In the genomic region with DNA sequence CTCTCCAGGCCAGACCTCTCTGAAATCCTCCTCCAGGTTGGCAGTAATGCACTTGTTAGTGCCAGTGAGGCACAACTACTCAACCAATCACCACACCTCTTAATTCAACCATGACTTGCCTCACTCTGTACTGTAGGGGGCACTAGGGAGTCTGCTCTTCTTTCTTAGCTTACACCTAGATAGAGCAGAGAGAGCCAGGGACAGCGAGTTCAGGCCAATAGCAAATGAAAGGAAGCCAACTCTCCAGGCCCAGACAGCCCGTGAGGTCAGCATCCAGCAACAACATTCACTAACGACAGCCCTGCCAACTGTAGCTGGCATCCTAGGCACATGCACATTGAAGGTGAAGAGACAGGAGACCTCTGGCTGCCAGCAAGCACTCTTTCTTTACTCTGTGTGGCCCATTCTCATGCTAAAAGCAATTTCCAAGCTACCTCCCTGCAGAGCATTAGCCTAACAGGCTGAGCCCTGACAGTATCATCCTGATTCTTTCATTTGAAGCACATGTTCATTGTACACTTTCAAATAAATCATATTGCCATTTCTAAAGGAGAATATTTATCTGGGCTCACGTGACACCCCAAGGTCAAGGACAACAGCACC, we compare ENCODE assay signal across 8 cellular contexts.
DNase-seq lines count a peak whose midpoint lies in the region; ATAC-seq, FAIRE-seq and TF ChIP-seq lines count a peak whose summit lies in the region.

No MANE protein-coding gene starts in this region.

- no peak overlapping the region for H3K56ac ChIP-seq in H1 (replicated peaks; ENCODE audit: insufficient read length, low read depth, low read length)

- BruUV-seq in A673 (replicated peaks; lab: Mats Ljungman, UMichigan), result no TSS peak

- H4K8ac ChIP-seq in H1 (ENCODE audit: extremely low read depth, insufficient read depth, low read length), result no peak overlapping the region

- H2BK5ac ChIP-seq in H1 (ENCODE audit: low read depth, low read length), result no peak overlapping the region

- H2BK12ac ChIP-seq in H1 (ENCODE audit: low read depth, low read length), result no peak overlapping the region; the same call in 1 of the 2 replicates

- no peak for TF ChIP-seq POLR2A in H1 (IDR thresholded peaks at IDR 0.05; ENCODE audit: control extremely low read depth in 1 of 2, low read depth in 2 of 2, low read length in 2 of 2)

- H2AFZ ChIP-seq in H1 (ENCODE audit: low read length), result peak overlapping the region; percentile 90; the same call in 1 of the 2 replicates

- no peak overlapping the region for H4K5ac ChIP-seq in H1 (ENCODE audit: insufficient read length, low read depth, low read length)

- H3K14ac ChIP-seq in H1 (ENCODE audit: insufficient read length), result no peak overlapping the region

- no peaks in the 10 kb centered on the region for H3K79me2 ChIP-seq in H1 (ENCODE audit: control insufficient read depth in 1 of 2, insufficient read depth in 2 of 2, low read length in 2 of 2)

- H3K9me3 ChIP-seq in A673 (ENCODE audit: low read depth, low read length, poor library complexity, severe bottlenecking) (no peaks in the 10 kb centered on the region), H1 (ENCODE audit: insufficient read depth in 2 of 2, low read depth in 1 of 2, low read length in 1 of 2) (peaks cover 3% of the 10 kb centered on the region in 2 experiments; a peak in 1 of 4 replicates)

- no peak overlapping the region for H3K9ac ChIP-seq in H1 (replicated peaks in 1 of 4; ENCODE audit: extremely low read depth in 1 of 4, low read depth in 3 of 4, low read length in 3 of 4)

- no peak overlapping the region for H2BK120ac ChIP-seq in H1 (replicated peaks; ENCODE audit: low read depth, low read length)

- peak; percentile 54 for TF ChIP-seq CTCF in A673 (conservative IDR thresholded peaks at IDR 0.05; ENCODE audit: low read depth, low read length)
- TF ChIP-seq CTCF in H1 (IDR thresholded peaks at IDR 0.05; ENCODE audit: control extremely low read depth in 1 of 3, insufficient read depth in 1 of 3, low read depth in 1 of 3, low read length in 3 of 3), result peak in 2 of 3 experiments; percentile 69 to 84; a peak in 3 of 4 replicates

- peak overlapping the region; percentile 47 to 60; a peak in 2 of 4 replicates for H3K4me2 ChIP-seq in H1 (ENCODE audit: insufficient read depth in 1 of 2, low read depth in 2 of 2, low read length in 2 of 2)

- H4K20me1 ChIP-seq in H1 (replicated peaks in 1 of 2; ENCODE audit: control insufficient read depth in 1 of 2, insufficient read depth in 2 of 2, low read length in 2 of 2), result no peaks in the 10 kb centered on the region

- no peak overlapping the region for H3K23ac ChIP-seq in H1 (ENCODE audit: insufficient read length)

- H2BK15ac ChIP-seq in H1 (ENCODE audit: low read length), result no peak overlapping the region

- POLR2A ChIA-PET in A673 (lab: Charles Lee; ENCODE audit: low non-redundant PET), result no interaction called here
- POLR2A ChIA-PET in H1 (lab: Charles Lee; ENCODE audit: partially characterized antibody), result no interaction called here

- H3K18ac ChIP-seq in H1 (ENCODE audit: extremely low read depth, low read length), result no peak overlapping the region

- no peak for FAIRE-seq in H1 (lab: Jason Lieb, UNC)

- no peak overlapping the region for H3K27ac ChIP-seq in A673 (ENCODE audit: low read depth, low read length, poor library complexity, severe bottlenecking)
- no peak overlapping the region for H3K27ac ChIP-seq in H1 (ENCODE audit: low read depth, low read length)

- no peaks in the 10 kb centered on the region for H3K79me1 ChIP-seq in H1 (ENCODE audit: low read depth, low read length)

- no peak for TF ChIP-seq EP300 in H1 (IDR thresholded peaks at IDR 0.05; ENCODE audit: borderline replicate concordance in 1 of 2, low read depth in 2 of 2, low read length in 2 of 2)

- CTCF ChIA-PET in A673 (lab: Charles Lee) (no interaction called here), H1 (lab: Charles Lee; ENCODE audit: partially characterized antibody) (interaction anchor here (0.6 to 2.1 kb wide), 21 partner anchors 12 to 1223 kb away, joined by 3 to 17 read pairs (median 4); no protein-coding TSS in a partner anchor)

- intact Hi-C loops in A673 (cut with micrococcal nuclease; ENCODE audit: unreplicated experiment), result no loop called here

- H3K23me2 ChIP-seq in H1 (ENCODE audit: low read depth, low read length), result no peaks in the 10 kb centered on the region

- no peaks in the 10 kb centered on the region for H3K27me3 ChIP-seq in A673 (replicated peaks; ENCODE audit: insufficient read depth, low read depth, low read length, poor library complexity)
- H3K27me3 ChIP-seq in H1 (replicated peaks in 1 of 4; ENCODE audit: control insufficient read depth in 3 of 4, extremely low read depth in 1 of 4, insufficient read depth in 3 of 4, low read length in 3 of 4), result no peaks in the 10 kb centered on the region

- H4K91ac ChIP-seq in H1 (replicated peaks; ENCODE audit: insufficient read length, low read length), result no peak overlapping the region

- WGBS in H1 (ENCODE audit: extremely low coverage in 1 of 2, insufficient coverage in 1 of 2, insufficient read length in 1 of 2, insufficient replicate concordance in 2 of 2, low coverage in 1 of 2, low lambda C conversion rate in 2 of 2, missing lambda C conversion rate in 1 of 2), 2 experiments, result 39% methylated on average over 4 of the region's 4 CpGs; no CpG with 5 or more reads in 1 of the 2 experiments

- no peak overlapping the region for H2AK5ac ChIP-seq in H1 (ENCODE audit: low read depth, low read length)

- H3K36me3 ChIP-seq in A673 (ENCODE audit: insufficient read depth, low read length, poor library complexity, severe bottlenecking) (no peaks in the 10 kb centered on the region), H1 (ENCODE audit: control insufficient read depth in 2 of 4, insufficient read depth in 4 of 4, low read length in 3 of 4) (no peaks in the 10 kb centered on the region)

- H3K4me3 ChIP-seq in A673 (ENCODE audit: low read depth, low read length, poor library complexity, severe bottlenecking) (no peak overlapping the region), H1 (ENCODE audit: extremely low read depth in 1 of 4, insufficient read depth in 2 of 4, low read depth in 3 of 4, low read length in 4 of 4) (no peak overlapping the region)
- no peak overlapping the region for H3K4me3 ChIP-seq in Jurkat, Clone E6-1 (ENCODE audit: low read length)

- peak; percentile 49 to 72 for TF ChIP-seq RAD21 in H1 (IDR thresholded peaks at IDR 0.05 in 1 of 2, conservative IDR thresholded peaks at IDR 0.05 in 1 of 2; ENCODE audit: low read depth in 2 of 2, low read length in 2 of 2)

- peak; percentile 41 for DNase-seq in A673 (ENCODE audit: low spot score)
- DNase-seq in GM19240 (ENCODE audit: insufficient read length, low spot score), result peak; percentile 11
- DNase-seq in Jurkat, Clone E6-1 (ENCODE audit: low read depth, low spot score), result peak; percentile 17
- peak in 1 of 2 experiments; percentile 63 for DNase-seq in H1 (ENCODE audit: low read depth in 1 of 2, low spot score in 2 of 2)
- no peak for DNase-seq in A172 (ENCODE audit: low spot score)

- no peaks in the 10 kb centered on the region for H3K4me1 ChIP-seq in A673 (ENCODE audit: insufficient read depth, low read length, poor library complexity, severe bottlenecking)
- peaks cover 2 to 10% (median 9%) of the 10 kb centered on the region in 4 experiments; a peak in 5 of 7 replicates for H3K4me1 ChIP-seq in H1 (replicated peaks in 1 of 4; ENCODE audit: control insufficient read depth in 3 of 4, insufficient read depth in 4 of 4, low read length in 3 of 4)

- ATAC-seq in GM19452 (IDR thresholded peaks at IDR 0.05; ENCODE audit: unreplicated experiment) (no peak), HG03460 (IDR thresholded peaks at IDR 0.05; ENCODE audit: unreplicated experiment) (no peak), HG03039 (IDR thresholded peaks at IDR 0.05; ENCODE audit: unreplicated experiment) (no peak)

- no peak overlapping the region for H3K4ac ChIP-seq in H1 (replicated peaks; ENCODE audit: insufficient read length, low read depth, low read length)

- H2BK20ac ChIP-seq in H1 (ENCODE audit: low read length), result 0 out of 2 replicates have a peak overlapping the region, but pooled peaks have one; percentile 67

TF ChIP-seq in H1, 55 proteins besides CTCF, POLR2A, EP300 and RAD21 (continues in another document):
- TF ChIP-seq SIN3A (conservative IDR thresholded peaks at IDR 0.05 in 1 of 2, IDR thresholded peaks at IDR 0.05 in 1 of 2; ENCODE audit: low read depth in 1 of 2, low read length in 2 of 2) (no peak), GABPA (IDR thresholded peaks at IDR 0.05; ENCODE audit: borderline replicate concordance, insufficient read depth, low read length) (no peak), KDM1A (IDR thresholded peaks at IDR 0.05; ENCODE audit: borderline replicate concordance, low read length) (no peak), TAF1 (IDR thresholded peaks at IDR 0.05; ENCODE audit: low read depth, low read length) (no peak), POU5F1 (IDR thresholded peaks at IDR 0.05; ENCODE audit: low read depth, low read length) (no peak), HDAC6 (IDR thresholded peaks at IDR 0.05; ENCODE audit: low read depth, low read length) (no peak), ZNF274 (IDR thresholded peaks at IDR 0.05; ENCODE audit: borderline replicate concordance, extremely low read depth, low read length) (no peak)
- TF ChIP-seq, protein P1, sequence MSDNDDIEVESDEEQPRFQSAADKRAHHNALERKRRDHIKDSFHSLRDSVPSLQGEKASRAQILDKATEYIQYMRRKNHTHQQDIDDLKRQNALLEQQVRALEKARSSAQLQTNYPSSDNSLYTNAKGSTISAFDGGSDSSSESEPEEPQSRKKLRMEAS (IDR thresholded peaks at IDR 0.05), result peak; percentile 41; the same call in 1 of the 2 replicates
- TF ChIP-seq, protein P2, sequence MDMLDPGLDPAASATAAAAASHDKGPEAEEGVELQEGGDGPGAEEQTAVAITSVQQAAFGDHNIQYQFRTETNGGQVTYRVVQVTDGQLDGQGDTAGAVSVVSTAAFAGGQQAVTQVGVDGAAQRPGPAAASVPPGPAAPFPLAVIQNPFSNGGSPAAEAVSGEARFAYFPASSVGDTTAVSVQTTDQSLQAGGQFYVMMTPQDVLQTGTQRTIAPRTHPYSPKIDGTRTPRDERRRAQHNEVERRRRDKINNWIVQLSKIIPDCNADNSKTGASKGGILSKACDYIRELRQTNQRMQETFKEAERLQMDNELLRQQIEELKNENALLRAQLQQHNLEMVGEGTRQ (IDR thresholded peaks at IDR 0.05; ENCODE audit: low read length), result no peak
- TF ChIP-seq, protein P3, sequence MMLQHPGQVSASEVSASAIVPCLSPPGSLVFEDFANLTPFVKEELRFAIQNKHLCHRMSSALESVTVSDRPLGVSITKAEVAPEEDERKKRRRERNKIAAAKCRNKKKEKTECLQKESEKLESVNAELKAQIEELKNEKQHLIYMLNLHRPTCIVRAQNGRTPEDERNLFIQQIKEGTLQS (IDR thresholded peaks at IDR 0.05; ENCODE audit: insufficient read depth, low read depth, low read length), result no peak
- TF ChIP-seq, protein P4, sequence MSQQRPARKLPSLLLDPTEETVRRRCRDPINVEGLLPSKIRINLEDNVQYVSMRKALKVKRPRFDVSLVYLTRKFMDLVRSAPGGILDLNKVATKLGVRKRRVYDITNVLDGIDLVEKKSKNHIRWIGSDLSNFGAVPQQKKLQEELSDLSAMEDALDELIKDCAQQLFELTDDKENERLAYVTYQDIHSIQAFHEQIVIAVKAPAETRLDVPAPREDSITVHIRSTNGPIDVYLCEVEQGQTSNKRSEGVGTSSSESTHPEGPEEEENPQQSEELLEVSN (IDR thresholded peaks at IDR 0.05), result 0 out of 2 replicates have a peak, but pooled peaks have one; percentile 23
